In the genomic region with DNA sequence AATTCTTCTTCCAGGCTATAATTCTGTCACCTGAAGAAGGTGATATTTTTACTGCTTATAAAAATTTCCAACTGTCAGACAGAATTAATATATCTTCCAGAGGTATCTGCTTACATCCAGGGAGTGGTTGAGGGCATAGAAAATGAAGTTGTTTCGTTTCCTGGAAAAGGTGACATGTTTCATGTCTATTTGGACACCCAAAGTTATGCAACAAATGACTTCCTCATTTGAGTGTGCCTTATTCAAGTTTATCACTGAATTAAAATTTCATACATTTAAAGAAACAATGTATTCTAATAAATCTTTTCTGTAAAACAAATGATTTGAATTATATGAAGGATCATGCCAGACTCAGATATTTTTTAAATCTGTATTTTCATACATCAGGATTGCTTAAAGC, we compare ENCODE assay signal across 13 cellular contexts.
"Had no signal": no experiment of that assay in that cellular context is flagged by ENCODE, and none has a peak within 500 bp of the region (broad histone marks: within the 10 kb centered on the region; RNA-seq: fewer than 3 reads in every experiment).

No MANE protein-coding gene starts in this region.

- H3K4me1 ChIP-seq: colonic mucosa, esophagus squamous epithelium, foreskin keratinocyte, psoas muscle, right lobe of liver had no signal

- ATAC-seq: activated T-helper 17 cell treated with anti-CD3 and anti-CD28 coated beads, Interleukin-2, amount 50 U/mL, for 72 hours; foreskin keratinocyte; mucosa of descending colon; psoas muscle; right lobe of liver; WTC11 had no signal

- H3K27ac ChIP-seq: adrenal gland, colonic mucosa, esophagus squamous epithelium, foreskin keratinocyte, psoas muscle, right lobe of liver had no signal

- DNase-seq: activated CD4-positive, alpha-beta T cell treated with anti-CD3 and anti-CD28 coated beads, Interleukin-2, amount 10 ng/mL, durations not matched to agents 24 days and 14 days; activated naive CD4-positive, alpha-beta T cell treated with anti-CD3 and anti-CD28 coated beads, Interleukin-2, amount 50 U/mL, for 16 hours; adrenal gland; colonic mucosa; esophagus squamous epithelium; foreskin keratinocyte; mammary epithelial cell; mucosa of descending colon; psoas muscle; right lobe of liver; stimulated activated naive CD4-positive, alpha-beta T cell treated with Interleukin-2 at 50 U/mL for 16 hours had no signal

- H3K27me3 ChIP-seq: adrenal gland, colonic mucosa, right lobe of liver had no signal

- H3K4me3 ChIP-seq: adrenal gland, colonic mucosa, esophagus squamous epithelium, mucosa of descending colon, psoas muscle, right lobe of liver had no signal

- H3K36me3 ChIP-seq: adrenal gland, colonic mucosa, esophagus squamous epithelium, right lobe of liver had no signal

- H3K9me3 ChIP-seq: adrenal gland, colonic mucosa, esophagus squamous epithelium, mucosa of descending colon, psoas muscle, right lobe of liver had no signal
